In the genomic region with DNA sequence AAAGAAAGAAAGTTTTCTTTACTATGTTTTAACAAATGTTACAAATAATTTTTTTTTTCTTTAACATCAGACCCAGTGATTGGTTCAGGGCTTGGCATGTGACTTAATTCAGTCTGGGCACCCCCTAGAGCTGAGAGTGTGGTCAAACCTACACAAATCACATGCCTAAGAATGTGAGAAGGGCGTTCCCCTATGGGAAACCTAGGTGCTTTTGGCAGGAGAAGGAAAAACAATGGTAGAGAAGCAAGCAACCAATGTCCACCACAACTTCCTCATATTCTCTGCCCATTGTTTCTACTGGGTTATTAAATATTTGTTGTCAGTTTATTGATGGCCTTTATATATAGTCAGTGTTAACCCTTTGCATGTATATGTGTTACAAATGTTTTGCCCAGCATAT, we compare ENCODE assay signal across 1 cellular context.
TF ChIP-seq lines count a peak whose summit lies in the region.

No MANE protein-coding gene starts in this region.

TF ChIP-seq in Ishikawa, 13 proteins besides CTCF, POLR2A, EP300 and RAD21:
- TF ChIP-seq, protein P1, sequence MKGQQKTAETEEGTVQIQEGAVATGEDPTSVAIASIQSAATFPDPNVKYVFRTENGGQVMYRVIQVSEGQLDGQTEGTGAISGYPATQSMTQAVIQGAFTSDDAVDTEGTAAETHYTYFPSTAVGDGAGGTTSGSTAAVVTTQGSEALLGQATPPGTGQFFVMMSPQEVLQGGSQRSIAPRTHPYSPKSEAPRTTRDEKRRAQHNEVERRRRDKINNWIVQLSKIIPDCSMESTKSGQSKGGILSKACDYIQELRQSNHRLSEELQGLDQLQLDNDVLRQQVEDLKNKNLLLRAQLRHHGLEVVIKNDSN (IDR thresholded peaks at IDR 0.05), result peak; percentile 65
- no peak for TF ChIP-seq CREB1 (IDR thresholded peaks at IDR 0.05; ENCODE audit: low read depth)
- 0 out of 2 replicates have a peak, but pooled peaks have one; percentile 16 for TF ChIP-seq TEAD4 (IDR thresholded peaks at IDR 0.05)
- no peak for TF ChIP-seq FOXM1 (IDR thresholded peaks at IDR 0.05; ENCODE audit: borderline replicate concordance, low read depth)
- TF ChIP-seq, protein P2, sequence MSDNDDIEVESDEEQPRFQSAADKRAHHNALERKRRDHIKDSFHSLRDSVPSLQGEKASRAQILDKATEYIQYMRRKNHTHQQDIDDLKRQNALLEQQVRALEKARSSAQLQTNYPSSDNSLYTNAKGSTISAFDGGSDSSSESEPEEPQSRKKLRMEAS (IDR thresholded peaks at IDR 0.05), result peak; percentile 34; the same call in 1 of the 2 replicates
